Comparison of ENCODE assay signal across 4 cellular contexts in the genomic region with DNA sequence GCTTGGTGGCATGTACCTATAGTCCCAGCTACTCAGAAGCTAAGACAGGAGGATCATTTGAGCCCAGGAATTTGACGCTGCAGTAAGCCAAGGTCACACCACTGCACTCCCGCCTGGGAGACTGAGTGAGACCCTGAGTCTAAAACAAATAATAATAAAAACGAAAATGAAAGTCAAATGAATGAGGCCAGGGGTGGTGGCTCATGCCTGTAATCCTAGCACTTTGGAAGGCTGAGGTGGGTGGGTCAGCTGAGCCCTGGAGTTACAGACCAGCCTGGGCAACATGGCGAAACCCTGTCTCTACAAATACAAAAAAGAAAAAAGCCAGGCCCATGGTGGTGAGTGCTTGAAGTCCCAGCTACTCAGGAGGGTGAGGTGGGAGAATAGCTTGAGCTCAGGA. TPM values are rescaled to one million over a fixed set of nuclear protein-coding genes. Genes with fewer than 3 reads are reported as not detected.
"Had no signal": no experiment of that assay in that cellular context is flagged by ENCODE, and none has a peak within 500 bp of the region (broad histone marks: within the 10 kb centered on the region; RNA-seq: fewer than 3 reads in every experiment).

No MANE protein-coding gene starts in this region.

RNA-seq across cellular contexts. Expression of a gene that starts 59.5 kb away (rescaled TPM):
- total RNA-seq: subcutaneous adipose tissue, thoracic aorta, urinary bladder, vagina had no signal
